Comparison of ENCODE assay signal across 19 cellular contexts in the genomic region with DNA sequence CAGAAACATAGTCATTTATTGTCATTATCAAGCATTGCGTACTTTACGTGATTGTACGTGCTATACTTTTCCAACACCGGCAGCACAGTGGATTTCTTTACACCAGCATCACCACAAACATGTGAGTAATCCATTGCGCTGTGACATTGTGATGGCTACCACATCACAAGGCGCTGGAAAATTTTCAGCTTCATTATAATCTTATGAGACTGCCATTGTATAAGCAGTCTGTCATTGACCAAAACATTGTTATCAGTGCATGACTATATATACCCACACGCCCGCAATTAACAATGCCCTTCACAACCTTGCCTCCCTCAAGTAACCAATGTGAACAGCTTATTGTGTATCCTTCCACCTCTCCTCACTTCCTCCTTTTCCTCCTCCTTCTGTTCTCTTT.
A peak's percentile ranks its signal among the peaks of the same experiment; 100 is the strongest.
DNase-seq lines count a peak whose midpoint lies in the region; ATAC-seq and TF ChIP-seq lines count a peak whose summit lies in the region.
"Had no signal": no experiment of that assay in that cellular context is flagged by ENCODE, and none has a peak within 500 bp of the region (broad histone marks: within the 10 kb centered on the region; RNA-seq: fewer than 3 reads in every experiment).

No MANE protein-coding gene starts in this region.

- no peak overlapping the region for H3K14ac ChIP-seq in mesenchymal stem cell (ENCODE audit: low read length in 2 of 2)

- no peaks in the 10 kb centered on the region for H3K9me3 ChIP-seq in heart left ventricle
- no peaks in the 10 kb centered on the region for H3K9me3 ChIP-seq in right atrium auricular region
- no peaks in the 10 kb centered on the region for H3K9me3 ChIP-seq in mesenchymal stem cell (ENCODE audit: control insufficient read depth, low read length)

- CTCF ChIA-PET in activated CD4-positive, alpha-beta T cell treated with anti-CD3 and anti-CD28 coated beads for 36 hours (lab: Charles Lee), result interaction anchor here (0.6 to 1.4 kb wide), 7 partner anchors 10 to 1180 kb away, joined by 3 to 7 read pairs (median 3); no protein-coding TSS in a partner anchor

- no peak overlapping the region for H3K4ac ChIP-seq in mesenchymal stem cell (ENCODE audit: low read depth in 1 of 2, low read length in 2 of 2)

- no peak for TF ChIP-seq POLR2A in heart left ventricle (IDR thresholded peaks at IDR 0.05)

- H3K4me1 ChIP-seq in heart left ventricle (peaks cover 0 to 18% (median 3%) of the 10 kb centered on the region in 12 donors), right atrium auricular region (peaks cover 0 to 8% of the 10 kb centered on the region in 2 donors), mesenchymal stem cell (ENCODE audit: control insufficient read depth, insufficient read depth, low read depth, low read length) (peaks cover 12% of the 10 kb centered on the region)

- H3K27ac ChIP-seq in heart left ventricle (peak overlapping the region in 2 of 12 donors; percentile 10 to 52), right atrium auricular region (no peak overlapping the region), caudate nucleus (ENCODE audit: low read depth, low read length) (peak overlapping the region; percentile 24), mesenchymal stem cell (ENCODE audit: low read length, poor library complexity, severe bottlenecking) (no peak overlapping the region)
- H3K27ac ChIP-seq: PC-9 had no signal

- H2AFZ ChIP-seq in mesenchymal stem cell (ENCODE audit: low read depth, low read length), result no peak overlapping the region
- H2AFZ ChIP-seq: PC-9 had no signal

- no peaks in the 10 kb centered on the region for H3K27me3 Mint-ChIP-seq in activated CD4-positive, alpha-beta T cell treated with anti-CD3 and anti-CD28 coated beads for 36 hours

- H3K4me3 Mint-ChIP-seq in activated CD4-positive, alpha-beta T cell treated with anti-CD3 and anti-CD28 coated beads for 36 hours, result no peak overlapping the region
- H3K4me3 Mint-ChIP-seq: CD4-positive, alpha-beta memory T cell had no signal

- DNase-seq in heart left ventricle (no peak), right atrium auricular region (ENCODE audit: low spot score) (no peak), caudate nucleus (lab: John Stamatoyannopoulos, UW) (no peak), mesenchymal stem cell (no peak), OCI-M2 (lab: John Stamatoyannopoulos, UW; ENCODE audit: unreplicated experiment) (no peak)
- DNase-seq in activated CD4-positive, alpha-beta T cell treated with anti-CD3 and anti-CD28 coated beads for 36 hours, result no peak
- DNase-seq: Calu3; CD4-positive, alpha-beta memory T cell; GOT3; KBM-7; MV-4-11; NCI-H1417; NCI-H1930; NCI-H2171 treated with DMSO at 0.1 percent for 48 hours; NCI-H446 treated with DMSO at 0.1 percent for 48 hours; NCI-H774; PC-9 had no signal

- no peak overlapping the region for H3K23ac ChIP-seq in mesenchymal stem cell (ENCODE audit: low read length in 2 of 2)

- no peak overlapping the region for H2BK15ac ChIP-seq in mesenchymal stem cell (ENCODE audit: low read depth, poor library complexity, severe bottlenecking)

- peaks cover 7% of the 10 kb centered on the region for H3K36me3 Mint-ChIP-seq in activated CD4-positive, alpha-beta T cell treated with anti-CD3 and anti-CD28 coated beads for 36 hours (ENCODE audit: low read depth)

- H2BK5ac ChIP-seq in mesenchymal stem cell (ENCODE audit: low read depth, low read length, poor library complexity, severe bottlenecking), result no peak overlapping the region

- peaks cover 2% of the 10 kb centered on the region for H3K79me1 ChIP-seq in mesenchymal stem cell (replicated peaks; ENCODE audit: low read length, poor library complexity, severe bottlenecking)

- H3K27me3 ChIP-seq in heart left ventricle (no peaks in the 10 kb centered on the region), right atrium auricular region (no peaks in the 10 kb centered on the region), mesenchymal stem cell (ENCODE audit: control insufficient read depth in 1 of 2, insufficient read depth in 1 of 2, low read length in 2 of 2) (no peaks in the 10 kb centered on the region)

- no peak overlapping the region for H3K4me2 ChIP-seq in mesenchymal stem cell (ENCODE audit: low read length, poor library complexity, severe bottlenecking)
- H3K4me2 ChIP-seq: PC-9 had no signal

- ATAC-seq in heart left ventricle (peak in 3 of 4 donors; percentile 53 to 72 (median 59)), GM21367 (IDR thresholded peaks at IDR 0.05; ENCODE audit: unreplicated experiment) (no peak), HG03280 (IDR thresholded peaks at IDR 0.05; ENCODE audit: unreplicated experiment) (no peak)
- ATAC-seq in activated CD4-positive, alpha-beta T cell treated with anti-CD3 and anti-CD28 coated beads for 36 hours, result no peak

- no peak overlapping the region for H3K27ac Mint-ChIP-seq in activated CD4-positive, alpha-beta T cell treated with anti-CD3 and anti-CD28 coated beads for 36 hours

- peaks cover 4% of the 10 kb centered on the region for H3K4me1 Mint-ChIP-seq in activated CD4-positive, alpha-beta T cell treated with anti-CD3 and anti-CD28 coated beads for 36 hours
- H3K4me1 Mint-ChIP-seq: CD4-positive, alpha-beta memory T cell had no signal

- no peak overlapping the region for H3K9ac ChIP-seq in mesenchymal stem cell (ENCODE audit: low read length)

- POLR2A ChIA-PET in activated CD4-positive, alpha-beta T cell treated with anti-CD3 and anti-CD28 coated beads for 36 hours (lab: Charles Lee), result no interaction called here

- H2BK12ac ChIP-seq in mesenchymal stem cell (ENCODE audit: low read length in 2 of 2), result peak overlapping the region in 1 of 2 experiments; percentile 38

- intact Hi-C loops in heart left ventricle (cut with DNase I), result loop anchor here in 2 of 10 donors (5.0 to 10.0 kb wide), 2 partner anchors 137 to 140 kb away; partner anchors contain the start of gene ZZZ3 (in 2 of the 2)
- intact Hi-C loops in activated CD4-positive, alpha-beta T cell treated with anti-CD3 and anti-CD28 coated beads for 36 hours (cut with DNase I, micrococcal nuclease), result no loop called here

- H2BK120ac ChIP-seq in mesenchymal stem cell (ENCODE audit: low read depth, low read length), result no peak overlapping the region

- H3K4me3 ChIP-seq in heart left ventricle, result no peak overlapping the region
- H3K4me3 ChIP-seq in right atrium auricular region, result no peak overlapping the region
- H3K4me3 ChIP-seq in mesenchymal stem cell (ENCODE audit: insufficient read depth in 1 of 2, low read depth in 1 of 2, low read length in 2 of 2), result no peak overlapping the region
- H3K4me3 ChIP-seq: PC-9 had no signal

- 67 to 75% (median 73%) methylated on average over 8 of the region's 8 CpGs for WGBS in heart left ventricle, 4 donors
- WGBS in mesenchymal stem cell, result 96% methylated on average over 8 of the region's 8 CpGs

- no peak for TF ChIP-seq CTCF in heart left ventricle (IDR thresholded peaks at IDR 0.05)
- no peak for TF ChIP-seq CTCF in right atrium auricular region (IDR thresholded peaks at IDR 0.05)

- peak overlapping the region; percentile 65 for H2AK5ac ChIP-seq in mesenchymal stem cell (ENCODE audit: low read length, severe bottlenecking)

- no peaks in the 10 kb centered on the region for H3K36me3 ChIP-seq in heart left ventricle
- no peaks in the 10 kb centered on the region for H3K36me3 ChIP-seq in right atrium auricular region
- H3K36me3 ChIP-seq in mesenchymal stem cell (ENCODE audit: control insufficient read depth in 1 of 2, insufficient read depth in 2 of 2, low read depth in 1 of 2, low read length in 2 of 2), result no peaks in the 10 kb centered on the region

- H3K9me3 Mint-ChIP-seq in activated CD4-positive, alpha-beta T cell treated with anti-CD3 and anti-CD28 coated beads for 36 hours (ENCODE audit: low read depth), result no peaks in the 10 kb centered on the region

- H3K18ac ChIP-seq in mesenchymal stem cell (ENCODE audit: low read depth in 1 of 2, low read length in 2 of 2), result no peak overlapping the region

- no peak overlapping the region for H4K8ac ChIP-seq in mesenchymal stem cell (ENCODE audit: low read length)

- no peak overlapping the region for H4K91ac ChIP-seq in mesenchymal stem cell (ENCODE audit: low read length)

Comparison
In these comparisons a context has a peak if more than half of its experiments do, and no peak if none do; other contexts are left out.
1. ATAC-seq: peak in heart left ventricle (3 of 4); none in GM21367 (single experiment), activated CD4-positive, alpha-beta T cell treated with anti-CD3 and anti-CD28 coated beads for 36 hours (single experiment) and HG03280 (single experiment).